ENCODE assay signal across 15 cellular contexts in the genomic region with DNA sequence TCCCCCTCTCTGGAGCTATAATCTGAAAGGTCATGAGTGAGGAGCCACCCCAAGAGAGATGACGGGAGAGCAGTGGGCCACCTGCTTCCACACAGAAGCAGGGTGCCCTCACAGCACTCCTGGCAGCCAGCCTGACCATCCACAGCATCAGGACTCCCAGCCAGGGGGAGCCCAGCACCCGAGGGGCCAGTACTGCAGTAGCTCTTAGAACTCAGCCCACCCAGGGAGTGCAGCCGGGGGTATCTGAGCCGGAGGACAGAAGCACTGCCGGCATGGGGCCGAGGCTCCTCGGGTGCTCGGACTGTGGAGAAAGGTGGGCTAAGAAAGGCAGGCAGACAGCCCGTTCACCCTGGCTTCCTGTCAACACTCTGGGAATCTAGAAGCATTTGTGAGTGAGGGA. TPM values are rescaled to one million over a fixed set of nuclear protein-coding genes. Genes with fewer than 3 reads are reported as not detected.
DNase-seq lines count a peak whose midpoint lies in the region; ATAC-seq, FAIRE-seq and TF ChIP-seq lines count a peak whose summit lies in the region.
"Had no signal": no experiment of that assay in that cellular context is flagged by ENCODE, and none has a peak within 500 bp of the region (broad histone marks: within the 10 kb centered on the region; RNA-seq: fewer than 3 reads in every experiment).

No MANE protein-coding gene starts in this region.

- FAIRE-seq in astrocyte (lab: Jason Lieb, UNC) (no peak), HepG2 (lab: Jason Lieb, UNC) (no peak)
- FAIRE-seq: small intestine had no signal

- H3K4me1 ChIP-seq in astrocyte (ENCODE audit: insufficient read depth, low read length) (peaks cover 36% of the 10 kb centered on the region), gastroesophageal sphincter (peaks cover 22 to 81% (median 29%) of the 10 kb centered on the region in 3 donors), HepG2 (ENCODE audit: insufficient read depth, low read length) (no peaks in the 10 kb centered on the region)
- no peaks in the 10 kb centered on the region for H3K4me1 ChIP-seq in effector memory CD4-positive, alpha-beta T cell (ENCODE audit: control insufficient read depth, insufficient read depth, low read length, poor library complexity, severe bottlenecking)

- in situ Hi-C loops in HepG2 (cut with HindIII; ENCODE audit: extremely low pct_ligation_motif_present, low pct_unique_long_range_greater_than_20kb) = no loop called here

- 0 out of 2 replicates have a peak, but pooled peaks have one; percentile 19 for TF ChIP-seq CTCF in AG04450 (IDR thresholded peaks at IDR 0.05; ENCODE audit: low read depth, low read length)
- TF ChIP-seq CTCF in astrocyte (IDR thresholded peaks at IDR 0.05; ENCODE audit: insufficient read depth, low read depth, low read length) = no peak
- peak in 1 of 4 experiments; percentile 54 for TF ChIP-seq CTCF in gastroesophageal sphincter (IDR thresholded peaks at IDR 0.05)
- no peak for TF ChIP-seq CTCF in HepG2 (CRISPR knock-in tag; IDR thresholded peaks at IDR 0.05)
- no peak for TF ChIP-seq CTCF in progenitor cell of endocrine pancreas (IDR thresholded peaks at IDR 0.05; ENCODE audit: unreplicated experiment)

- H3K27ac Mint-ChIP-seq in astrocyte (ENCODE audit: unreplicated experiment) (no peak overlapping the region), progenitor cell of endocrine pancreas (no peak overlapping the region)
- H3K27ac Mint-ChIP-seq: activated CD8-positive, alpha-beta T cell treated with anti-CD3 and anti-CD28 coated beads, Interleukin-2, amount 10 ng/mL, durations not matched to agents 7 days and 5 days; CD8-positive, alpha-beta memory T cell had no signal

- H3K36me3 ChIP-seq in astrocyte (ENCODE audit: insufficient read depth, low read length) (no peaks in the 10 kb centered on the region), gastroesophageal sphincter (no peaks in the 10 kb centered on the region), HepG2 (replicated peaks in 1 of 2; ENCODE audit: control insufficient read depth in 1 of 2, insufficient read depth in 2 of 2, low read length in 2 of 2) (no peaks in the 10 kb centered on the region)
- H3K36me3 ChIP-seq in effector memory CD4-positive, alpha-beta T cell (ENCODE audit: control insufficient read depth, insufficient read depth, low read length) = no peaks in the 10 kb centered on the region

- no peaks in the 10 kb centered on the region for H3K36me3 Mint-ChIP-seq in astrocyte (ENCODE audit: low read depth, unreplicated experiment)
- H3K36me3 Mint-ChIP-seq in progenitor cell of endocrine pancreas (ENCODE audit: insufficient read depth) = no peaks in the 10 kb centered on the region

- WGBS in gastroesophageal sphincter (ENCODE audit: low coverage in 1 of 2), 2 donors = 33 to 57% methylated on average over 1 to 3 of the region's 9 CpGs
- 100% methylated on average over 2 of the region's 9 CpGs for WGBS in HepG2 (ENCODE audit: low lambda C conversion rate)

- H3K27ac ChIP-seq in AG04450 (ENCODE audit: low read depth, low read length) = peak overlapping the region; percentile 43
- no peak overlapping the region for H3K27ac ChIP-seq in astrocyte (ENCODE audit: low read depth, low read length)
- H3K27ac ChIP-seq in gastroesophageal sphincter = peak overlapping the region; percentile 84 to 90 (median 85)
- H3K27ac ChIP-seq in effector memory CD4-positive, alpha-beta T cell (ENCODE audit: insufficient read depth, low read length, poor library complexity, severe bottlenecking) = no peak overlapping the region
- H3K27ac ChIP-seq in HepG2 (ENCODE audit: extremely low read length, insufficient read depth, low read length) = no peak overlapping the region

- no TSS peak for BruUV-seq in HepG2 (replicated peaks; lab: Mats Ljungman, UMichigan)

- H3K79me2 ChIP-seq in astrocyte (ENCODE audit: insufficient read depth, low read length) = no peaks in the 10 kb centered on the region
- H3K79me2 ChIP-seq in HepG2 (ENCODE audit: insufficient read depth, low read length) = no peaks in the 10 kb centered on the region

- H3K4me3 ChIP-seq in AG04450 (ENCODE audit: low read depth, low read length) (no peak overlapping the region), astrocyte (ENCODE audit: insufficient read depth, low read depth, low read length) (no peak overlapping the region), gastroesophageal sphincter (no peak overlapping the region), HepG2 (replicated peaks in 1 of 3; ENCODE audit: insufficient read depth in 1 of 3, low read depth in 2 of 3, low read length in 3 of 3) (no peak overlapping the region)
- no peak overlapping the region for H3K4me3 ChIP-seq in effector memory CD4-positive, alpha-beta T cell (ENCODE audit: insufficient read depth, low read depth, low read length, poor library complexity, severe bottlenecking)

- peak overlapping the region; percentile 1 for H2AFZ ChIP-seq in astrocyte (ENCODE audit: low read depth, low read length)
- H2AFZ ChIP-seq in HepG2 (ENCODE audit: low read length) = no peak overlapping the region

- intact Hi-C loops in sciatic nerve (cut with DNase I) = no loop called here
- intact Hi-C loops in HepG2 (cut with micrococcal nuclease; ENCODE audit: unreplicated experiment) = no loop called here

- TF ChIP-seq POLR2A in gastroesophageal sphincter (IDR thresholded peaks at IDR 0.05) (no peak), HepG2 (IDR thresholded peaks at IDR 0.05; ENCODE audit: insufficient read depth in 1 of 2, low read depth in 2 of 2, low read length in 2 of 2) (no peak)

- no peak for TF ChIP-seq RAD21 in HepG2 (CRISPR knock-in tag; IDR thresholded peaks at IDR 0.05)

- H3K27me3 ChIP-seq in AG04450 (ENCODE audit: control insufficient read depth, insufficient read depth, low read length) (no peaks in the 10 kb centered on the region), astrocyte (ENCODE audit: insufficient read depth, low read length) (no peaks in the 10 kb centered on the region), gastroesophageal sphincter (no peaks in the 10 kb centered on the region), HepG2 (ENCODE audit: control insufficient read depth in 1 of 2, insufficient read depth in 2 of 2, low read length in 2 of 2) (no peaks in the 10 kb centered on the region)
- H3K27me3 ChIP-seq in effector memory CD4-positive, alpha-beta T cell (replicated peaks; ENCODE audit: control insufficient read depth, insufficient read depth, low read length, poor library complexity, severe bottlenecking) = no peaks in the 10 kb centered on the region

- CTCF ChIA-PET in AG04450 (lab: Charles Lee) (interaction anchor here (0.6 to 1.3 kb wide), 2 partner anchors 12 to 383 kb away, joined by 3 read pairs; no protein-coding TSS in a partner anchor), HepG2 (lab: Yijun Ruan, JAX; ENCODE audit: low intra/inter-chr PET ratio, low total read pairs) (no interaction called here)

- H4K20me1 ChIP-seq in astrocyte (ENCODE audit: insufficient read depth, low read length) (no peaks in the 10 kb centered on the region), HepG2 (ENCODE audit: insufficient read depth, low read length) (no peaks in the 10 kb centered on the region)

- POLR2A ChIA-PET in AG04450 (lab: Yijun Ruan, JAX) = no interaction called here
- POLR2A ChIA-PET in HepG2 (lab: Yijun Ruan, JAX) = no interaction called here

- H3K27me3 Mint-ChIP-seq in astrocyte (ENCODE audit: low read depth, unreplicated experiment) (no peaks in the 10 kb centered on the region), progenitor cell of endocrine pancreas (no peaks in the 10 kb centered on the region)

- no peaks in the 10 kb centered on the region for H3K9me3 Mint-ChIP-seq in astrocyte (ENCODE audit: unreplicated experiment)
- H3K9me3 Mint-ChIP-seq in progenitor cell of endocrine pancreas (ENCODE audit: low read depth) = no peaks in the 10 kb centered on the region
- H3K9me3 Mint-ChIP-seq: CD8-positive, alpha-beta memory T cell; neural crest cell had no signal

- H3K4me1 Mint-ChIP-seq in astrocyte (ENCODE audit: low read depth, unreplicated experiment) (peaks cover 32% of the 10 kb centered on the region), progenitor cell of endocrine pancreas (ENCODE audit: low read depth) (peaks cover 3% of the 10 kb centered on the region)
- H3K4me1 Mint-ChIP-seq: neural crest cell had no signal

- H3K9ac ChIP-seq in astrocyte (ENCODE audit: low read length) (no peak overlapping the region), HepG2 (ENCODE audit: insufficient read depth, low read depth, low read length) (no peak overlapping the region)

- TF ChIP-seq EP300 in gastroesophageal sphincter (IDR thresholded peaks at IDR 0.05) = no peak
- no peak for TF ChIP-seq EP300 in HepG2 (IDR thresholded peaks at IDR 0.05; ENCODE audit: low read depth in 2 of 2, low read length in 2 of 2)
- no peak for TF ChIP-seq EP300 in HepG2 (CRISPR knock-in tag; IDR thresholded peaks at IDR 0.05; ENCODE audit: borderline replicate concordance)

- DNase-seq in AG04450 (ENCODE audit: low read depth, low spot score) = no peak
- DNase-seq in astrocyte (ENCODE audit: low read depth) = no peak
- no peak for DNase-seq in sciatic nerve (ENCODE audit: low spot score)
- no peak for DNase-seq in effector memory CD4-positive, alpha-beta T cell
- no peak for DNase-seq in SHP77 treated with DMSO at 0.1 percent for 48 hours (lab: John Stamatoyannopoulos, UW)
- DNase-seq in HepG2 (ENCODE audit: low spot score) = no peak
- DNase-seq in progenitor cell of endocrine pancreas (ENCODE audit: low spot score, unreplicated experiment) = no peak
- DNase-seq: activated CD8-positive, alpha-beta T cell treated with anti-CD3 and anti-CD28 coated beads, Interleukin-2, amount 10 ng/mL, durations not matched to agents 7 days and 5 days; CD8-positive, alpha-beta memory T cell; GOT3; stimulated activated naive CD8-positive, alpha-beta T cell treated with anti-CD3 and anti-CD28 coated beads, Interleukin-15, Interleukin-2, amounts not matched to agents 100 U/mL and 50 U/mL, for 24 hours had no signal

- H3K4me2 ChIP-seq in astrocyte (ENCODE audit: low read length) (peak overlapping the region; percentile 6), HepG2 (ENCODE audit: low read depth, low read length) (no peak overlapping the region)

- no peak for ATAC-seq in gastroesophageal sphincter
- ATAC-seq in sciatic nerve = peak; percentile 12
- no peak for ATAC-seq in HepG2
- ATAC-seq: activated CD8-positive, alpha-beta T cell treated with anti-CD3 and anti-CD28 coated beads, Interleukin-2, amount 10 ng/mL, durations not matched to agents 7 days and 5 days; stimulated activated naive CD8-positive, alpha-beta T cell treated with anti-CD3 and anti-CD28 coated beads, Interleukin-15, Interleukin-2, amounts not matched to agents 100 U/mL and 50 U/mL, for 24 hours had no signal

- no peak overlapping the region for H3K4me3 Mint-ChIP-seq in astrocyte (ENCODE audit: unreplicated experiment)
- H3K4me3 Mint-ChIP-seq in progenitor cell of endocrine pancreas (ENCODE audit: low read depth) = no peak overlapping the region
- H3K4me3 Mint-ChIP-seq: activated CD8-positive, alpha-beta T cell treated with anti-CD3 and anti-CD28 coated beads, Interleukin-2, amount 10 ng/mL, durations not matched to agents 7 days and 5 days; CD8-positive, alpha-beta memory T cell; neural crest cell had no signal

- H3K9me3 ChIP-seq in AG04450 (ENCODE audit: control insufficient read depth, insufficient read depth, low read length) (no peaks in the 10 kb centered on the region), astrocyte (ENCODE audit: insufficient read depth, low read depth, low read length) (no peaks in the 10 kb centered on the region), gastroesophageal sphincter (no peaks in the 10 kb centered on the region), HepG2 (ENCODE audit: low read length) (no peaks in the 10 kb centered on the region)
- H3K9me3 ChIP-seq in effector memory CD4-positive, alpha-beta T cell (ENCODE audit: control insufficient read depth, low read length) = no peaks in the 10 kb centered on the region

RNA-seq across cellular contexts. Expression of a gene that starts 25.7 kb away (rescaled TPM):
- polyA plus RNA-seq in AG04450 (2011; rRNA removed) (0.92 and 1.1 TPM in 2 replicates), HepG2 (2011; rRNA removed) (not detected in 2 replicates)
- 0.23 and 0.61 TPM in 2 replicates for polyA minus RNA-seq in AG04450 (2011; rRNA and poly(A)+ RNA removed)
- total RNA-seq in astrocyte (not detected in 2 replicates), gastroesophageal sphincter (10 to 100 TPM in 3 of 4 donors, 1 to 10 TPM in 1; 5.3 to 46.4 (median 27.3) TPM), sciatic nerve (14.4 TPM), HepG2 (2016; rRNA removed; fragmentation: Illumina TruSeq; extraction: Trizol) (not detected in 2 replicates), progenitor cell of endocrine pancreas (not detected in 2 replicates)
- not detected in 2 replicates for total RNA-seq in HepG2 (2016; cell fraction: cytosol; rRNA removed; fragmentation: Illumina TruSeq; extraction: Trizol; ENCODE audit: low read depth)
- not detected in 2 replicates for total RNA-seq in HepG2 (2016; cell fraction: insoluble cytoplasmic fraction; rRNA removed; fragmentation: Illumina TruSeq; extraction: Trizol)
- total RNA-seq in HepG2 (2016; cell fraction: membrane; rRNA removed; fragmentation: Illumina TruSeq; extraction: Trizol) = not detected in 2 replicates
- not detected in 2 replicates for total RNA-seq in HepG2 (2016; cell fraction: nucleus; rRNA removed; fragmentation: Illumina TruSeq; extraction: Trizol)
- not detected in 2 replicates for polyA plus RNA-seq in HepG2 (2011; cell fraction: cytosol; rRNA removed)
- polyA plus RNA-seq in HepG2 (2011; cell fraction: nucleus; rRNA removed) = not detected in 2 replicates
- not detected in 2 replicates for polyA plus RNA-seq in HepG2 (2012)
- not detected in 2 replicates for polyA plus RNA-seq in HepG2 (2016; cell fraction: cytosol; fragmentation: Illumina TruSeq; extraction: Trizol; ENCODE audit: low read depth)
- not detected in 2 replicates for polyA plus RNA-seq in HepG2 (2016; cell fraction: insoluble cytoplasmic fraction; fragmentation: Illumina TruSeq; extraction: Trizol; ENCODE audit: low read depth)
- not detected in 2 replicates for polyA plus RNA-seq in HepG2 (2016; cell fraction: membrane; fragmentation: Illumina TruSeq; extraction: Trizol; ENCODE audit: low read depth)
- not detected in 2 replicates for polyA plus RNA-seq in HepG2 (2016; cell fraction: nucleus; fragmentation: Illumina TruSeq; extraction: Trizol; ENCODE audit: insufficient read depth, low read depth)
- polyA minus RNA-seq in HepG2 (2011; rRNA and poly(A)+ RNA removed; ENCODE audit: low replicate concordance) = not detected in 2 replicates
- not detected in 2 replicates for polyA minus RNA-seq in HepG2 (2011; cell fraction: cytosol; rRNA and poly(A)+ RNA removed)
- not detected in 2 replicates for polyA minus RNA-seq in HepG2 (2011; cell fraction: nucleus; rRNA and poly(A)+ RNA removed)
- total RNA-seq: activated CD8-positive, alpha-beta T cell treated with anti-CD3 and anti-CD28 coated beads, Interleukin-2, amount 10 ng/mL, durations not matched to agents 7 days and 5 days; CD8-positive, alpha-beta memory T cell; lung microvascular endothelial cell; neural crest cell had no signal
- polyA plus RNA-seq: CD8-positive, alpha-beta memory T cell had no signal

RNA-seq across cellular contexts. Expression of a gene that starts 27.8 kb away (rescaled TPM):
- polyA plus RNA-seq in AG04450 (2011; rRNA removed) = 1.6 and 2.2 TPM in 2 replicates
- polyA minus RNA-seq in AG04450 (2011; rRNA and poly(A)+ RNA removed) = 0.64 and 0.87 TPM in 2 replicates
- 0.18 and 0.22 TPM in 2 replicates for total RNA-seq in astrocyte
- 10 to 100 TPM in 3 of 4 donors, 1 to 10 TPM in 1; 8.2 to 20.1 (median 14.2) TPM for total RNA-seq in gastroesophageal sphincter
- total RNA-seq in sciatic nerve = 62.0 TPM
- total RNA-seq in HepG2 (2016; rRNA removed; fragmentation: Illumina TruSeq; extraction: Trizol) = not detected in 2 replicates
- not detected in 2 replicates for total RNA-seq in HepG2 (2016; cell fraction: cytosol; rRNA removed; fragmentation: Illumina TruSeq; extraction: Trizol; ENCODE audit: low read depth)
- 0.13 TPM in 1 of 2 replicates, not detected in the other for total RNA-seq in HepG2 (2016; cell fraction: insoluble cytoplasmic fraction; rRNA removed; fragmentation: Illumina TruSeq; extraction: Trizol)
- total RNA-seq in HepG2 (2016; cell fraction: membrane; rRNA removed; fragmentation: Illumina TruSeq; extraction: Trizol) = not detected in 2 replicates
- total RNA-seq in HepG2 (2016; cell fraction: nucleus; rRNA removed; fragmentation: Illumina TruSeq; extraction: Trizol) = not detected in 2 replicates
- 0.37 and 0.67 TPM in 2 replicates for polyA plus RNA-seq in HepG2 (2011; rRNA removed)
- 0.16 and 0.40 TPM in 2 replicates for polyA plus RNA-seq in HepG2 (2011; cell fraction: cytosol; rRNA removed)
- 0.26 and 0.42 TPM in 2 replicates for polyA plus RNA-seq in HepG2 (2011; cell fraction: nucleus; rRNA removed)
- 3.1 and 10.1 TPM in 2 replicates for polyA plus RNA-seq in HepG2 (2012)
- polyA plus RNA-seq in HepG2 (2016; cell fraction: cytosol; fragmentation: Illumina TruSeq; extraction: Trizol; ENCODE audit: low read depth) = not detected in 2 replicates
- not detected in 2 replicates for polyA plus RNA-seq in HepG2 (2016; cell fraction: insoluble cytoplasmic fraction; fragmentation: Illumina TruSeq; extraction: Trizol; ENCODE audit: low read depth)
- polyA plus RNA-seq in HepG2 (2016; cell fraction: membrane; fragmentation: Illumina TruSeq; extraction: Trizol; ENCODE audit: low read depth) = not detected in 2 replicates
- polyA plus RNA-seq in HepG2 (2016; cell fraction: nucleus; fragmentation: Illumina TruSeq; extraction: Trizol; ENCODE audit: insufficient read depth, low read depth) = not detected in 2 replicates
- 0.26 and 0.58 TPM in 2 replicates for polyA minus RNA-seq in HepG2 (2011; rRNA and poly(A)+ RNA removed; ENCODE audit: low replicate concordance)
- 0.30 TPM in 1 of 2 replicates, not detected in the other for polyA minus RNA-seq in HepG2 (2011; cell fraction: cytosol; rRNA and poly(A)+ RNA removed)
- polyA minus RNA-seq in HepG2 (2011; cell fraction: nucleus; rRNA and poly(A)+ RNA removed) = 0.37 and 0.64 TPM in 2 replicates
- 0.31 and 0.77 TPM in 2 replicates for total RNA-seq in progenitor cell of endocrine pancreas
- total RNA-seq: activated CD8-positive, alpha-beta T cell treated with anti-CD3 and anti-CD28 coated beads, Interleukin-2, amount 10 ng/mL, durations not matched to agents 7 days and 5 days; CD8-positive, alpha-beta memory T cell; lung microvascular endothelial cell; neural crest cell had no signal
- polyA plus RNA-seq: CD8-positive, alpha-beta memory T cell had no signal

Comparison
In these comparisons a context has a peak if more than half of its experiments do, and no peak if none do; other contexts are left out.
1. H3K27ac ChIP-seq: peak in AG04450 (single experiment) and gastroesophageal sphincter (4 of 4); none in astrocyte (single experiment), effector memory CD4-positive, alpha-beta T cell (single experiment) and HepG2 (single experiment).